ENCODE assay signal across 8 cellular contexts in genomic region chr12:39145175-39145999, GRCh38.
A peak's percentile ranks its signal among the peaks of the same experiment; 100 is the strongest.
DNase-seq lines count a peak whose midpoint lies in the region; ATAC-seq and TF ChIP-seq lines count a peak whose summit lies in the region.

No MANE protein-coding gene starts in this region.

- no peak overlapping the region for H3K27ac Mint-ChIP-seq in chondrocyte (ENCODE audit: unreplicated experiment)
- no peak overlapping the region for H3K27ac Mint-ChIP-seq in stimulated activated effector memory CD8-positive, alpha-beta T cell treated with anti-CD3 and anti-CD28 coated beads, Interleukin-12 subunit alpha, Interleukin-12 subunit beta, amount 100 ng/mL, for 72 hours

- no peak overlapping the region for H3K27ac ChIP-seq in lower lobe of right lung

- peak overlapping the region; percentile 45 for H3K4me3 Mint-ChIP-seq in chondrocyte (ENCODE audit: unreplicated experiment)
- peak overlapping the region; percentile 16 for H3K4me3 Mint-ChIP-seq in stimulated activated effector memory CD8-positive, alpha-beta T cell treated with anti-CD3 and anti-CD28 coated beads, Interleukin-12 subunit alpha, Interleukin-12 subunit beta, amount 100 ng/mL, for 72 hours

- intact Hi-C loops in lower lobe of right lung (cut with DNase I): no loop called here

- no peaks in the 10 kb centered on the region for H3K36me3 Mint-ChIP-seq in chondrocyte (ENCODE audit: low read depth)
- H3K36me3 Mint-ChIP-seq in stimulated activated effector memory CD8-positive, alpha-beta T cell treated with anti-CD3 and anti-CD28 coated beads, Interleukin-12 subunit alpha, Interleukin-12 subunit beta, amount 100 ng/mL, for 72 hours: no peaks in the 10 kb centered on the region

- no peaks in the 10 kb centered on the region for H3K4me1 Mint-ChIP-seq in chondrocyte (ENCODE audit: low read depth)
- no peaks in the 10 kb centered on the region for H3K4me1 Mint-ChIP-seq in stimulated activated effector memory CD8-positive, alpha-beta T cell treated with anti-CD3 and anti-CD28 coated beads, Interleukin-12 subunit alpha, Interleukin-12 subunit beta, amount 100 ng/mL, for 72 hours

- no peaks in the 10 kb centered on the region for H3K9me3 ChIP-seq in lower lobe of right lung

- H3K4me3 ChIP-seq in AG10803 (ENCODE audit: low read length) (peak overlapping the region; percentile 33), lower lobe of right lung (peak overlapping the region; percentile 62)

- peaks cover 11% of the 10 kb centered on the region for H3K9me3 Mint-ChIP-seq in chondrocyte (ENCODE audit: low read depth)
- peaks cover 3% of the 10 kb centered on the region for H3K9me3 Mint-ChIP-seq in stimulated activated effector memory CD8-positive, alpha-beta T cell treated with anti-CD3 and anti-CD28 coated beads, Interleukin-12 subunit alpha, Interleukin-12 subunit beta, amount 100 ng/mL, for 72 hours

- TF ChIP-seq CTCF in AG10803 (conservative IDR thresholded peaks at IDR 0.05; ENCODE audit: low read length) (peak; percentile 26; the same call in 1 of the 2 replicates), chondrocyte (IDR thresholded peaks at IDR 0.05) (peak; percentile 81), lower lobe of right lung (IDR thresholded peaks at IDR 0.05) (peak; percentile 74)

- no peaks in the 10 kb centered on the region for H3K36me3 ChIP-seq in lower lobe of right lung

- H3K27me3 ChIP-seq in lower lobe of right lung (ENCODE audit: low read depth): peaks cover 22% of the 10 kb centered on the region

- H3K4me1 ChIP-seq in lower lobe of right lung: peaks cover 5% of the 10 kb centered on the region

- peak; percentile 1 for DNase-seq in AG10803 (ENCODE audit: low read depth)
- peak; percentile 49 for DNase-seq in NCI-H460 (ENCODE audit: extremely low read depth, low read depth)
- DNase-seq in chondrocyte (ENCODE audit: low spot score): no peak
- peak; percentile 61 for DNase-seq in lower lobe of right lung
- DNase-seq in stimulated activated effector memory CD8-positive, alpha-beta T cell treated with anti-CD3 and anti-CD28 coated beads, Interleukin-12 subunit alpha, Interleukin-12 subunit beta, amount 100 ng/mL, for 72 hours (ENCODE audit: low spot score in 2 of 2): peak; percentile 32 to 62
- DNase-seq in NCI-H774 (lab: John Stamatoyannopoulos, UW): no peak

- ATAC-seq in GM19468 (IDR thresholded peaks at IDR 0.05; ENCODE audit: extremely low read depth, unreplicated experiment) (peak; percentile 49), lower lobe of right lung (peak; percentile 94 to 96), GM21390 (IDR thresholded peaks at IDR 0.05; ENCODE audit: unreplicated experiment) (no peak)
- peak; percentile 71 for ATAC-seq in stimulated activated effector memory CD8-positive, alpha-beta T cell treated with anti-CD3 and anti-CD28 coated beads, Interleukin-12 subunit alpha, Interleukin-12 subunit beta, amount 100 ng/mL, for 72 hours

- H3K27me3 Mint-ChIP-seq in chondrocyte (ENCODE audit: low read depth): peaks cover 3% of the 10 kb centered on the region

Comparison
In these comparisons a context has a peak if more than half of its experiments do, and no peak if none do; other contexts are left out.
1. DNase-seq: peak in AG10803 (single experiment), NCI-H460 (single experiment), lower lobe of right lung (single experiment) and stimulated activated effector memory CD8-positive, alpha-beta T cell treated with anti-CD3 and anti-CD28 coated beads, Interleukin-12 subunit alpha, Interleukin-12 subunit beta, amount 100 ng/mL, for 72 hours (2 of 2); none in chondrocyte (single experiment) and NCI-H774 (single experiment).
2. CTCF ChIP-seq: peak in every context shown above with its lines; median percentile 81 in chondrocyte; 74 in lower lobe of right lung; 26 in AG10803.